8 cellular contexts compared by ENCODE assay signal in the genomic region with DNA sequence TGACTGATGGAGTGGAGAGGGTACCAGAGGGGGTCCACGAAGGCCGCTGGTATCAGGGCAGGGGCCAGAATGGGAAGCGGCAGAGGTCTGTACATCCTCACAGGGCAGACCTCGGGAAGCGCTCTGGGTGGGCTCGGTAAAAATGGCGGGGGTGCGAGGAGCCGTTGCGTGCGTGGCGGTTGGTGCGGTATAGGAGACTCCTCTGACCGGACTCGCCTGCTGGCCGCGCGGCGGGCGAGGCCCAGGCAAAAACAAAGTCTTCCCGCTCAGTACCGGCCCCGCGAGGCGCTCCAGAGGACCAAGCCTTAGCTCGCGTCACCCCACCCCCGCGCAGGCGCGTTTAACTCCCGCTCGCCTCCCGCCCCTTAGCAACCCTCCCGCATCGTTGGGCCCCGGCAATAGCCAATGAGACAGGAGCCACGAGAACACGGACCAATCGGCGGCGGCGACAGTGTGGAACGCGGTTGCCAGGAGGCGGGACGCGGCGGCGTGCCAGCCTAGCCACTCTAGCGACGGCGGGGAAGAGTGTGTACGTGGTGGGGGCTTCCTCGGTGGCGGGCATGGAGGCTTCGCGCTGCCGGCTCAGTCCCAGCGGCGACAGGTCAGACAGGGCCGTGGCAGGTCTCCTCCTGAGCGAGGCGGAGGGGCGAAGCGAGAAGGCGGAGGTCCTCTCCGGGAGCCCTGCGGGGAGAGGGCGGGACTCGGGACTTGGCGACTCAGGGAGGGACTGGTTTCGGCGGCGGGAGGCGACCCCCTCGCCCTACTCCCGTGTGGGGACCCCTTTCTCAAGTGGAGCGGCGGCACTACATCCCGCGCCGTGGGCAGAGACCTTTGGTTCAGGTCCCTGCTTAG. TPM values are rescaled to one million over a fixed set of nuclear protein-coding genes. Genes with fewer than 3 reads are reported as not detected.
A peak's percentile ranks its signal among the peaks of the same experiment; 100 is the strongest.
DNase-seq lines count a peak whose midpoint lies in the region; ATAC-seq and TF ChIP-seq lines count a peak whose summit lies in the region.

Gene TULP3 (plus strand): TSS at position 504 of the 852 bp plus-strand sequence. CDS start 57 bp downstream, at position 561.

- H3K36me3 ChIP-seq in ovary (no peaks in the 10 kb centered on the region), thyroid gland (peaks cover 0 to 3% of the 10 kb centered on the region in 2 donors)

- WGBS in ovary, 3 donors: 0 to 1% (median 0%) methylated on average over 66 to 83 of the region's 83 CpGs
- WGBS in thyroid gland, 2 donors: 1% methylated on average over 18 to 20 of the region's 83 CpGs

- TF ChIP-seq POLR2A in ovary (IDR thresholded peaks at IDR 0.05) (peak; percentile 96), thyroid gland (IDR thresholded peaks at IDR 0.05) (peak; percentile 47 to 92)

- ATAC-seq in HG02610 (IDR thresholded peaks at IDR 0.05; ENCODE audit: unreplicated experiment) (peak; percentile 96), Right ventricle myocardium inferior (peak; percentile 99)

- TF ChIP-seq EP300 in ovary (IDR thresholded peaks at IDR 0.05): no peak

- DNase-seq in GM10266 (ENCODE audit: extremely low spot score) (peak; percentile 94), NCI-H1092 treated with DMSO at 0.1 percent for 48 hours (lab: John Stamatoyannopoulos, UW) (peak; percentile 99), SKM-1 treated with dmso at 0.1 percent for 144 hours (lab: John Stamatoyannopoulos, UW; ENCODE audit: unreplicated experiment) (peak; percentile 87), Right ventricle myocardium inferior (ENCODE audit: missing footprints) (peak; percentile 99), ovary (peak; percentile 99 to 100 (median 99)), thyroid gland (peak; percentile 99)
- DNase-seq in activated naive CD8-positive, alpha-beta T cell treated with anti-CD3 and anti-CD28 coated beads, Interleukin-2, amount 50 U/mL, for 16 hours (ENCODE audit: low read depth, low spot score): peak; percentile 96

- H3K9me3 ChIP-seq in ovary: no peaks in the 10 kb centered on the region
- H3K9me3 ChIP-seq in thyroid gland: no peaks in the 10 kb centered on the region

- peak within 1 kb of the TSS; percentile 82 to 98 for H3K27ac ChIP-seq in ovary
- H3K27ac ChIP-seq in thyroid gland: peak within 1 kb of the TSS; percentile 84 to 95 (median 91)

- H3K4me1 ChIP-seq in ovary (ENCODE audit: insufficient read depth) (peaks cover 13% of the 10 kb centered on the region), thyroid gland (peaks cover 11 to 20% of the 10 kb centered on the region in 2 donors)

- H3K27me3 ChIP-seq in ovary: no peaks in the 10 kb centered on the region
- H3K27me3 ChIP-seq in thyroid gland: no peaks in the 10 kb centered on the region

- TF ChIP-seq CTCF in GM10266 (IDR thresholded peaks at IDR 0.05; ENCODE audit: control insufficient read depth, insufficient read depth, low read depth, missing control alignments) (no peak), ovary (IDR thresholded peaks at IDR 0.05) (peak in 2 of 3 donors; percentile 30 to 32), thyroid gland (IDR thresholded peaks at IDR 0.05) (peak in 1 of 6 experiments; percentile 13)

- H3K4me3 ChIP-seq in ovary (peak within 1 kb of the TSS; percentile 97), thyroid gland (replicated peaks in 1 of 3) (peak within 1 kb of the TSS; percentile 53 to 91 (median 88))

- intact Hi-C loops in Right ventricle myocardium inferior (cut with DNase I) (loop anchor here (2.0 to 5.0 kb wide), 2 partner anchors 67 to 146 kb away; partner anchors contain the start of gene TEAD4), ovary (cut with DNase I) (no loop called here), thyroid gland (cut with DNase I) (no loop called here)

RNA-seq across cellular contexts. Expression of gene TULP3, which starts in this region (rescaled TPM):
- total RNA-seq in Right ventricle myocardium inferior (6.8 TPM), ovary (10 to 100 TPM; 27.3 to 45.6 (median 42.1) TPM), thyroid gland (10 to 100 TPM; 20.1 to 32.3 (median 22.3) TPM)
- 10 to 100 TPM; 32.4 to 58.6 TPM for polyA plus RNA-seq in ovary

Comparison
In these comparisons a context has a peak if more than half of its experiments do, and no peak if none do; other contexts are left out.
1. Peak in every context shown above with its lines: DNase-seq, ATAC-seq, H3K4me3 ChIP-seq and H3K27ac ChIP-seq.